Comparison of ENCODE assay signal across 8 cellular contexts in the genomic region with DNA sequence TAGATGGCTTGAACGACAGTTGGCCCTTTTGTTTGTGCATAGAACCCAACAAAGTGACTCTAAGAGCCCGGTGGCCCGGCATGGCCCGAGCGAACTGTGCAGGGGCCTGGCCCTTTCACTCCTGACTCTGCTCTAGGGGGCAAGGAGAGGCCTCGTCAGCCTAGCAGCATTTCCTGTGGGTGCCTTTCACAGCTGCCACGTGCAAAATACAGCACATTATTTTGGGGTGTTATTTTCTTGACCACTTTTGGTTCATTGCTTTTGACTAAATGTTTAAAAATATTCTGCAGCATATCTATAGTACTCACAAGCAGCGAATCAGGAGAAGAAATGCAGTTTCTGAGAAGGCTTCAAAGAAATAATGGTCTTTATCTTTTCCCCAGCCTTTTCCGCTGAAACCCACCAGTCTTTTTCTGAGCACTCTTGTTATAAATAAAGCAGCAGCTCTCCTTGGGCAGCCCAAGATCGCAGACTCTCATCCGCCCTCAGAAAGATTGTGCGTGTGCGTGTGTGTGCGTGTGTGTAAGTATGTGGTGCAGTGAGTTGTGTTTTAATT. TPM values are rescaled to one million over a fixed set of nuclear protein-coding genes. Genes with fewer than 3 reads are reported as not detected.
DNase-seq lines count a peak whose midpoint lies in the region; ATAC-seq and TF ChIP-seq lines count a peak whose summit lies in the region.

No MANE protein-coding gene starts in this region.

- no peak for TF ChIP-seq CTCF in nephron (IDR thresholded peaks at IDR 0.05; ENCODE audit: unreplicated experiment in 3 of 3)

- H3K9me3 Mint-ChIP-seq in nephron = no peaks in the 10 kb centered on the region

- H3K4me3 Mint-ChIP-seq in nephron = peak overlapping the region in 2 of 3 experiments; percentile 30 to 31

- intact Hi-C loops in sciatic nerve (cut with DNase I) = no loop called here

- DNase-seq in activated gamma-delta T cell treated with Interleukin-2 at 50 U/mL for 16 hours = peak; percentile 52
- DNase-seq in activated gamma-delta T cell (lab: John Stamatoyannopoulos, UW) = no peak
- peak; percentile 22 to 26 for DNase-seq in activated CD8-positive, alpha-beta memory T cell treated with anti-CD3 and anti-CD28 coated beads for 1 hour (ENCODE audit: extremely low read depth in 1 of 2, low read depth in 1 of 2)
- no peak for DNase-seq in sciatic nerve (ENCODE audit: low spot score)
- DNase-seq in NCI-H1694 treated with DMSO at 0.1 percent for 48 hours (lab: John Stamatoyannopoulos, UW) = no peak
- DNase-seq in RPMI8226 = no peak

- H3K36me3 Mint-ChIP-seq in nephron (ENCODE audit: low read depth) = peaks cover 9% of the 10 kb centered on the region

- H3K27me3 Mint-ChIP-seq in nephron (ENCODE audit: low read depth) = peaks cover 3% of the 10 kb centered on the region

- ATAC-seq in HG02973 (IDR thresholded peaks at IDR 0.05; ENCODE audit: unreplicated experiment) (peak; percentile 61), sciatic nerve (no peak)

- H3K4me1 Mint-ChIP-seq in nephron = peaks cover 83% of the 10 kb centered on the region

- peak overlapping the region; percentile 77 to 94 (median 84) for H3K27ac Mint-ChIP-seq in nephron

RNA-seq across cellular contexts. Expression of gene DGKD, which starts 31.3 kb away (rescaled TPM):
- total RNA-seq in sciatic nerve = 35.8 TPM

Comparison
In these comparisons a context has a peak if more than half of its experiments do, and no peak if none do; other contexts are left out.
1. DNase-seq: peak in activated gamma-delta T cell treated with Interleukin-2 at 50 U/mL for 16 hours (single experiment) and activated CD8-positive, alpha-beta memory T cell treated with anti-CD3 and anti-CD28 coated beads for 1 hour (2 of 2); none in activated gamma-delta T cell (single experiment), sciatic nerve (single experiment), NCI-H1694 treated with DMSO at 0.1 percent for 48 hours (single experiment) and RPMI8226 (single experiment).